Comparison of ENCODE assay signal across 9 cellular contexts in genomic region chr14:22560638-22561365, GRCh38. TPM values are rescaled to one million over a fixed set of nuclear protein-coding genes. Genes with fewer than 3 reads are reported as not detected.
DNase-seq lines count a peak whose midpoint lies in the region; ATAC-seq lines count a peak whose summit lies in the region.
"Had no signal": no experiment of that assay in that cellular context is flagged by ENCODE, and none has a peak within 500 bp of the region (broad histone marks: within the 10 kb centered on the region; RNA-seq: fewer than 3 reads in every experiment).

No MANE protein-coding gene starts in this region.

- peaks cover 48% of the 10 kb centered on the region for H3K36me3 Mint-ChIP-seq in activated CD4-positive, alpha-beta T cell treated with anti-CD3 and anti-CD28 coated beads for 36 hours (ENCODE audit: low read depth)
- peaks cover 55% of the 10 kb centered on the region for H3K36me3 Mint-ChIP-seq in effector memory CD8-positive, alpha-beta T cell (ENCODE audit: insufficient read depth)

- H3K4me3 ChIP-seq in SK-N-MC = peak overlapping the region; percentile 32

- H3K4me3 Mint-ChIP-seq in activated CD4-positive, alpha-beta T cell treated with anti-CD3 and anti-CD28 coated beads for 36 hours = peak overlapping the region; percentile 75
- H3K4me3 Mint-ChIP-seq in effector memory CD8-positive, alpha-beta T cell = peak overlapping the region; percentile 73 to 86
- H3K4me3 Mint-ChIP-seq in stimulated activated naive CD8-positive, alpha-beta T cell treated with anti-CD3 and anti-CD28 coated beads, Interleukin-15, amount 100 ng/mL, for 72 hours = peak overlapping the region; percentile 77 to 78

- H3K9ac ChIP-seq in SK-N-MC (ENCODE audit: insufficient read length) = peak overlapping the region; percentile 7

- intact Hi-C loops in activated CD4-positive, alpha-beta T cell treated with anti-CD3 and anti-CD28 coated beads for 36 hours (cut with DNase I, micrococcal nuclease) = loop anchor here in 1 of 2 experiments (1.0 kb wide), 1 partner anchor 9 kb away; no protein-coding TSS in a partner anchor

- CTCF ChIA-PET in activated CD4-positive, alpha-beta T cell treated with anti-CD3 and anti-CD28 coated beads for 36 hours (lab: Charles Lee) = interaction anchor here (0.5 to 16.1 kb wide), 31 partner anchors 9 to 947 kb away, joined by 3 to 342 read pairs (median 4); partner anchors contain the start of genes ABHD4, AJUBA, DAD1 and OXA1L

- no peaks in the 10 kb centered on the region for H3K9me3 ChIP-seq in SK-N-MC (ENCODE audit: low read depth, low read length)

- POLR2A ChIA-PET in activated CD4-positive, alpha-beta T cell treated with anti-CD3 and anti-CD28 coated beads for 36 hours (lab: Charles Lee) = interaction anchor here (0.6 to 2.5 kb wide), 18 partner anchors 9 to 643 kb away, joined by 3 to 26 read pairs (median 4); partner anchors contain the start of gene DAD1

- H3K27me3 Mint-ChIP-seq in activated CD4-positive, alpha-beta T cell treated with anti-CD3 and anti-CD28 coated beads for 36 hours = no peaks in the 10 kb centered on the region
- peaks cover 0 to 7% of the 10 kb centered on the region in 2 donors for H3K27me3 Mint-ChIP-seq in effector memory CD8-positive, alpha-beta T cell
- no peaks in the 10 kb centered on the region for H3K27me3 Mint-ChIP-seq in stimulated activated naive CD8-positive, alpha-beta T cell treated with anti-CD3 and anti-CD28 coated beads, Interleukin-15, amount 100 ng/mL, for 72 hours

- H3K27ac Mint-ChIP-seq in activated CD4-positive, alpha-beta T cell treated with anti-CD3 and anti-CD28 coated beads for 36 hours = peak overlapping the region; percentile 100
- peak overlapping the region; percentile 97 to 99 for H3K27ac Mint-ChIP-seq in effector memory CD8-positive, alpha-beta T cell
- H3K27ac Mint-ChIP-seq in stimulated activated naive CD8-positive, alpha-beta T cell treated with anti-CD3 and anti-CD28 coated beads, Interleukin-15, amount 100 ng/mL, for 72 hours = peak overlapping the region; percentile 90 to 98

- peak overlapping the region; percentile 30 for H3K27ac ChIP-seq in SK-N-MC

- peaks cover 89% of the 10 kb centered on the region for H3K4me1 Mint-ChIP-seq in activated CD4-positive, alpha-beta T cell treated with anti-CD3 and anti-CD28 coated beads for 36 hours
- H3K4me1 Mint-ChIP-seq in effector memory CD8-positive, alpha-beta T cell (ENCODE audit: low read depth in 2 of 2) = peaks cover 86 to 93% of the 10 kb centered on the region in 2 donors
- peaks cover 98% of the 10 kb centered on the region for H3K4me1 Mint-ChIP-seq in stimulated activated naive CD8-positive, alpha-beta T cell treated with anti-CD3 and anti-CD28 coated beads, Interleukin-15, amount 100 ng/mL, for 72 hours

- no peaks in the 10 kb centered on the region for H3K9me3 Mint-ChIP-seq in activated CD4-positive, alpha-beta T cell treated with anti-CD3 and anti-CD28 coated beads for 36 hours (ENCODE audit: low read depth)
- no peaks in the 10 kb centered on the region for H3K9me3 Mint-ChIP-seq in effector memory CD8-positive, alpha-beta T cell
- no peaks in the 10 kb centered on the region for H3K9me3 Mint-ChIP-seq in stimulated activated naive CD8-positive, alpha-beta T cell treated with anti-CD3 and anti-CD28 coated beads, Interleukin-15, amount 100 ng/mL, for 72 hours

- peaks cover 33% of the 10 kb centered on the region for H3K36me3 ChIP-seq in SK-N-MC (ENCODE audit: insufficient read depth, low read length)

- DNase-seq in activated CD4-positive, alpha-beta T cell treated with anti-CD3 and anti-CD28 coated beads for 36 hours = peak; percentile 68
- no peak for DNase-seq in activated CD4-positive, alpha-beta T cell treated with anti-CD3 and anti-CD28 coated beads, Interleukin-2, amount 50 U/mL, for 1 hour
- peak; percentile 74 for DNase-seq in SK-N-MC (ENCODE audit: low read depth, low spot score)
- no peak for DNase-seq in effector memory CD8-positive, alpha-beta T cell
- no peak for DNase-seq in stimulated activated naive CD8-positive, alpha-beta T cell treated with anti-CD3 and anti-CD28 coated beads, Interleukin-15, amount 100 ng/mL, for 72 hours
- no peak for DNase-seq in D341Med (ENCODE audit: low spot score)
- DNase-seq: NCI-H2171 had no signal

- ATAC-seq in activated CD4-positive, alpha-beta T cell treated with anti-CD3 and anti-CD28 coated beads for 36 hours = peak; percentile 2
- no peak for ATAC-seq in effector memory CD8-positive, alpha-beta T cell (replicated peaks)
- ATAC-seq in stimulated activated naive CD8-positive, alpha-beta T cell treated with anti-CD3 and anti-CD28 coated beads, Interleukin-15, amount 100 ng/mL, for 72 hours = no peak
- ATAC-seq in HG03442 (IDR thresholded peaks at IDR 0.05; ENCODE audit: unreplicated experiment) = no peak
- no peak for ATAC-seq in HG02588 (IDR thresholded peaks at IDR 0.05; ENCODE audit: unreplicated experiment)

RNA-seq across cellular contexts. Expression of gene DAD1, which starts 28.2 kb away (rescaled TPM):
- total RNA-seq in activated CD4-positive, alpha-beta T cell treated with anti-CD3 and anti-CD28 coated beads for 36 hours = 100 to 1,000 TPM; 265 to 302 TPM

RNA-seq across cellular contexts. Expression of gene ABHD4, which starts 37.3 kb away (rescaled TPM):
- 10 to 100 TPM in 1 of 2 experiments, 1 to 10 TPM in 1; 8.3 to 10.5 TPM for total RNA-seq in activated CD4-positive, alpha-beta T cell treated with anti-CD3 and anti-CD28 coated beads for 36 hours

Comparison
In these comparisons a context has a peak if more than half of its experiments do, and no peak if none do; other contexts are left out.
1. DNase-seq: peak in activated CD4-positive, alpha-beta T cell treated with anti-CD3 and anti-CD28 coated beads for 36 hours (single experiment) and SK-N-MC (single experiment); none in activated CD4-positive, alpha-beta T cell treated with anti-CD3 and anti-CD28 coated beads, Interleukin-2, amount 50 U/mL, for 1 hour (single experiment), effector memory CD8-positive, alpha-beta T cell (0 of 3), stimulated activated naive CD8-positive, alpha-beta T cell treated with anti-CD3 and anti-CD28 coated beads, Interleukin-15, amount 100 ng/mL, for 72 hours (0 of 2) and D341Med (single experiment).
2. Peak in every context shown above with its lines, with median percentiles within 50 percentile points of each other: H3K27ac Mint-ChIP-seq and H3K4me3 Mint-ChIP-seq.